In the genomic region with DNA sequence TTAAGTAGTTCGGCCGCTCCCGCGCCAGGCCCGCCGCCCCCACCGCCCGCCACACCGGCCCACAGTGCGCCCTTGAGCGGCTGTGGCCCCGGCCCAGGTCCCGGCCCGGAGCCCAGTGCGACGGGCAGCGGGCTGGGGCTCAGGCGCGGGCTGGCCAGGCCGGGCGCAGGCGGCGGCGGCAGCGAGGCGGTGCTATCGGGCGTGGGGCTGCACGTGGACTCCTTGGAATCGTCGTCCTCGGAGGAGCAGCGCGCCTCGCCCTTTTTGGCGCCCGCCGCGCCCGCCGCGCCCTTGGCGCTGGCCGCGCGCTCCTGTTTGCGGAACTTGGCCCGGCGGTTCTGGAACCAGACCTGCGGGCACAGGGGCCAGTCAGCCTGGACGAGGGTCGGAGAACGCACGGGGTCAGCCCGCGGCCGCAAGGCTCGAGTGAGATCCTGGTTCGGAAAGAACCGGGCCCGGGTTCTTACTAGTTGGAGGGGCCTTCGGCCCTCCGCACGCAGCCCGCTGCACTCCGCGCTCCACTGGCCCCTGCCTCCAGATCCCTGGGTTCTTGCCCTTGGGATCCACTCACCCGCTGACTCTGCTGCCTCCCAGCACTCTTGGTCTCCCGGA, we compare ENCODE assay signal across 1 cellular context.
TF ChIP-seq lines count a peak whose summit lies in the region.

No MANE protein-coding gene starts in this region.

TF ChIP-seq in GM12878, 131 proteins besides CTCF, POLR2A, EP300 and RAD21:
- peak; percentile 25; the same call in 1 of the 2 replicates for TF ChIP-seq IKZF1 (conservative IDR thresholded peaks at IDR 0.05)
- TF ChIP-seq LARP7 (IDR thresholded peaks at IDR 0.05), result no peak
- no peak for TF ChIP-seq SMAD5 (IDR thresholded peaks at IDR 0.05; ENCODE audit: low read depth)
- no peak for TF ChIP-seq SMAD1 (IDR thresholded peaks at IDR 0.05; ENCODE audit: low read depth, partially characterized antibody)
- TF ChIP-seq DPF2 (IDR thresholded peaks at IDR 0.05), result 0 out of 2 replicates have a peak, but pooled peaks have one; percentile 16
- TF ChIP-seq, protein P1, sequence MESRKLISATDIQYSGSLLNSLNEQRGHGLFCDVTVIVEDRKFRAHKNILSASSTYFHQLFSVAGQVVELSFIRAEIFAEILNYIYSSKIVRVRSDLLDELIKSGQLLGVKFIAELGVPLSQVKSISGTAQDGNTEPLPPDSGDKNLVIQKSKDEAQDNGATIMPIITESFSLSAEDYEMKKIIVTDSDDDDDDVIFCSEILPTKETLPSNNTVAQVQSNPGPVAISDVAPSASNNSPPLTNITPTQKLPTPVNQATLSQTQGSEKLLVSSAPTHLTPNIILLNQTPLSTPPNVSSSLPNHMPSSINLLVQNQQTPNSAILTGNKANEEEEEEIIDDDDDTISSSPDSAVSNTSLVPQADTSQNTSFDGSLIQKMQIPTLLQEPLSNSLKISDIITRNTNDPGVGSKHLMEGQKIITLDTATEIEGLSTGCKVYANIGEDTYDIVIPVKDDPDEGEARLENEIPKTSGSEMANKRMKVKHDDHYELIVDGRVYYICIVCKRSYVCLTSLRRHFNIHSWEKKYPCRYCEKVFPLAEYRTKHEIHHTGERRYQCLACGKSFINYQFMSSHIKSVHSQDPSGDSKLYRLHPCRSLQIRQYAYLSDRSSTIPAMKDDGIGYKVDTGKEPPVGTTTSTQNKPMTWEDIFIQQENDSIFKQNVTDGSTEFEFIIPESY (IDR thresholded peaks at IDR 0.05), result no peak
- peak; percentile 99 for TF ChIP-seq SUZ12 (IDR thresholded peaks at IDR 0.05; ENCODE audit: unreplicated experiment)
- TF ChIP-seq ZNF274 (IDR thresholded peaks at IDR 0.05; ENCODE audit: insufficient read depth, insufficient read length), result no peak
- no peak for TF ChIP-seq KDM1A (IDR thresholded peaks at IDR 0.05; ENCODE audit: borderline replicate concordance)
- TF ChIP-seq, protein P2, sequence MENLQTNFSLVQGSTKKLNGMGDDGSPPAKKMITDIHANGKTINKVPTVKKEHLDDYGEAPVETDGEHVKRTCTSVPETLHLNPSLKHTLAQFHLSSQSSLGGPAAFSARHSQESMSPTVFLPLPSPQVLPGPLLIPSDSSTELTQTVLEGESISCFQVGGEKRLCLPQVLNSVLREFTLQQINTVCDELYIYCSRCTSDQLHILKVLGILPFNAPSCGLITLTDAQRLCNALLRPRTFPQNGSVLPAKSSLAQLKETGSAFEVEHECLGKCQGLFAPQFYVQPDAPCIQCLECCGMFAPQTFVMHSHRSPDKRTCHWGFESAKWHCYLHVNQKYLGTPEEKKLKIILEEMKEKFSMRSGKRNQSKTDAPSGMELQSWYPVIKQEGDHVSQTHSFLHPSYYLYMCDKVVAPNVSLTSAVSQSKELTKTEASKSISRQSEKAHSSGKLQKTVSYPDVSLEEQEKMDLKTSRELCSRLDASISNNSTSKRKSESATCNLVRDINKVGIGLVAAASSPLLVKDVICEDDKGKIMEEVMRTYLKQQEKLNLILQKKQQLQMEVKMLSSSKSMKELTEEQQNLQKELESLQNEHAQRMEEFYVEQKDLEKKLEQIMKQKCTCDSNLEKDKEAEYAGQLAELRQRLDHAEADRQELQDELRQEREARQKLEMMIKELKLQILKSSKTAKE (IDR thresholded peaks at IDR 0.05; ENCODE audit: low read depth, poor library complexity, severe bottlenecking), result no peak
- peak; percentile 32; the same call in 1 of the 2 replicates for TF ChIP-seq NR2F1 (conservative IDR thresholded peaks at IDR 0.05)
- no peak for TF ChIP-seq ZNF622 (IDR thresholded peaks at IDR 0.05)
- TF ChIP-seq, protein P3, sequence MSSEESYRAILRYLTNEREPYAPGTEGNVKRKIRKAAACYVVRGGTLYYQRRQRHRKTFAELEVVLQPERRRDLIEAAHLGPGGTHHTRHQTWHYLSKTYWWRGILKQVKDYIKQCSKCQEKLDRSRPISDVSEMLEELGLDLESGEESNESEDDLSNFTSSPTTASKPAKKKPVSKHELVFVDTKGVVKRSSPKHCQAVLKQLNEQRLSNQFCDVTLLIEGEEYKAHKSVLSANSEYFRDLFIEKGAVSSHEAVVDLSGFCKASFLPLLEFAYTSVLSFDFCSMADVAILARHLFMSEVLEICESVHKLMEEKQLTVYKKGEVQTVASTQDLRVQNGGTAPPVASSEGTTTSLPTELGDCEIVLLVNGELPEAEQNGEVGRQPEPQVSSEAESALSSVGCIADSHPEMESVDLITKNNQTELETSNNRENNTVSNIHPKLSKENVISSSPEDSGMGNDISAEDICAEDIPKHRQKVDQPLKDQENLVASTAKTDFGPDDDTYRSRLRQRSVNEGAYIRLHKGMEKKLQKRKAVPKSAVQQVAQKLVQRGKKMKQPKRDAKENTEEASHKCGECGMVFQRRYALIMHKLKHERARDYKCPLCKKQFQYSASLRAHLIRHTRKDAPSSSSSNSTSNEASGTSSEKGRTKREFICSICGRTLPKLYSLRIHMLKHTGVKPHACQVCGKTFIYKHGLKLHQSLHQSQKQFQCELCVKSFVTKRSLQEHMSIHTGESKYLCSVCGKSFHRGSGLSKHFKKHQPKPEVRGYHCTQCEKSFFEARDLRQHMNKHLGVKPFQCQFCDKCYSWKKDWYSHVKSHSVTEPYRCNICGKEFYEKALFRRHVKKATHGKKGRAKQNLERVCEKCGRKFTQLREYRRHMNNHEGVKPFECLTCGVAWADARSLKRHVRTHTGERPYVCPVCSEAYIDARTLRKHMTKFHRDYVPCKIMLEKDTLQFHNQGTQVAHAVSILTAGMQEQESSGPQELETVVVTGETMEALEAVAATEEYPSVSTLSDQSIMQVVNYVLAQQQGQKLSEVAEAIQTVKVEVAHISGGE (CRISPR knock-in tag; IDR thresholded peaks at IDR 0.05), result no peak
- no peak for TF ChIP-seq CEBPB (IDR thresholded peaks at IDR 0.05; ENCODE audit: borderline replicate concordance in 1 of 2, low read depth in 2 of 2, low read length in 2 of 2)
- no peak for TF ChIP-seq ASH2L (IDR thresholded peaks at IDR 0.05; ENCODE audit: borderline replicate concordance, low read depth)
- 0 out of 4 replicates have a peak, but pooled peaks of 1 of the 2 experiments have one; percentile 26 for TF ChIP-seq BHLHE40 (IDR thresholded peaks at IDR 0.05; ENCODE audit: borderline replicate concordance in 1 of 2, low read depth in 2 of 2, low read length in 1 of 2)
- no peak for TF ChIP-seq STAT3 (IDR thresholded peaks at IDR 0.05; ENCODE audit: low read depth, low read length)
- peak; percentile 90 for TF ChIP-seq HDAC6 (IDR thresholded peaks at IDR 0.05; ENCODE audit: unreplicated experiment)
- TF ChIP-seq, protein P4, sequence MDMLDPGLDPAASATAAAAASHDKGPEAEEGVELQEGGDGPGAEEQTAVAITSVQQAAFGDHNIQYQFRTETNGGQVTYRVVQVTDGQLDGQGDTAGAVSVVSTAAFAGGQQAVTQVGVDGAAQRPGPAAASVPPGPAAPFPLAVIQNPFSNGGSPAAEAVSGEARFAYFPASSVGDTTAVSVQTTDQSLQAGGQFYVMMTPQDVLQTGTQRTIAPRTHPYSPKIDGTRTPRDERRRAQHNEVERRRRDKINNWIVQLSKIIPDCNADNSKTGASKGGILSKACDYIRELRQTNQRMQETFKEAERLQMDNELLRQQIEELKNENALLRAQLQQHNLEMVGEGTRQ (IDR thresholded peaks at IDR 0.05; ENCODE audit: borderline replicate concordance, low read depth, low read length), result no peak
- no peak for TF ChIP-seq CBFB (IDR thresholded peaks at IDR 0.05; ENCODE audit: low read depth)
- TF ChIP-seq, protein P5, sequence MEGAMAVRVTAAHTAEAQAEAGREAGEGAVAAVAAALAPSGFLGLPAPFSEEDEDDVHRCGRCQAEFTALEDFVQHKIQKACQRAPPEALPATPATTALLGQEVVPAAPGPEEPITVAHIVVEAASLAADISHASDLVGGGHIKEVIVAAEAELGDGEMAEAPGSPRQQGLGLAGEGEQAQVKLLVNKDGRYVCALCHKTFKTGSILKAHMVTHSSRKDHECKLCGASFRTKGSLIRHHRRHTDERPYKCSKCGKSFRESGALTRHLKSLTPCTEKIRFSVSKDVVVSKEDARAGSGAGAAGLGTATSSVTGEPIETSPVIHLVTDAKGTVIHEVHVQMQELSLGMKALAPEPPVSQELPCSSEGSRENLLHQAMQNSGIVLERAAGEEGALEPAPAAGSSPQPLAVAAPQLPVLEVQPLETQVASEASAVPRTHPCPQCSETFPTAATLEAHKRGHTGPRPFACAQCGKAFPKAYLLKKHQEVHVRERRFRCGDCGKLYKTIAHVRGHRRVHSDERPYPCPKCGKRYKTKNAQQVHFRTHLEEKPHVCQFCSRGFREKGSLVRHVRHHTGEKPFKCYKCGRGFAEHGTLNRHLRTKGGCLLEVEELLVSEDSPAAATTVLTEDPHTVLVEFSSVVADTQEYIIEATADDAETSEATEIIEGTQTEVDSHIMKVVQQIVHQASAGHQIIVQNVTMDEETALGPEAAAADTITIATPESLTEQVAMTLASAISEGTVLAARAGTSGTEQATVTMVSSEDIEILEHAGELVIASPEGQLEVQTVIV (IDR thresholded peaks at IDR 0.05; ENCODE audit: borderline replicate concordance, partially characterized antibody), result no peak
- no peak for TF ChIP-seq RFX5 (IDR thresholded peaks at IDR 0.05; ENCODE audit: low read depth, low read length)
- TF ChIP-seq CBX5 (IDR thresholded peaks at IDR 0.05; ENCODE audit: low read depth), result no peak
- TF ChIP-seq, protein P6, sequence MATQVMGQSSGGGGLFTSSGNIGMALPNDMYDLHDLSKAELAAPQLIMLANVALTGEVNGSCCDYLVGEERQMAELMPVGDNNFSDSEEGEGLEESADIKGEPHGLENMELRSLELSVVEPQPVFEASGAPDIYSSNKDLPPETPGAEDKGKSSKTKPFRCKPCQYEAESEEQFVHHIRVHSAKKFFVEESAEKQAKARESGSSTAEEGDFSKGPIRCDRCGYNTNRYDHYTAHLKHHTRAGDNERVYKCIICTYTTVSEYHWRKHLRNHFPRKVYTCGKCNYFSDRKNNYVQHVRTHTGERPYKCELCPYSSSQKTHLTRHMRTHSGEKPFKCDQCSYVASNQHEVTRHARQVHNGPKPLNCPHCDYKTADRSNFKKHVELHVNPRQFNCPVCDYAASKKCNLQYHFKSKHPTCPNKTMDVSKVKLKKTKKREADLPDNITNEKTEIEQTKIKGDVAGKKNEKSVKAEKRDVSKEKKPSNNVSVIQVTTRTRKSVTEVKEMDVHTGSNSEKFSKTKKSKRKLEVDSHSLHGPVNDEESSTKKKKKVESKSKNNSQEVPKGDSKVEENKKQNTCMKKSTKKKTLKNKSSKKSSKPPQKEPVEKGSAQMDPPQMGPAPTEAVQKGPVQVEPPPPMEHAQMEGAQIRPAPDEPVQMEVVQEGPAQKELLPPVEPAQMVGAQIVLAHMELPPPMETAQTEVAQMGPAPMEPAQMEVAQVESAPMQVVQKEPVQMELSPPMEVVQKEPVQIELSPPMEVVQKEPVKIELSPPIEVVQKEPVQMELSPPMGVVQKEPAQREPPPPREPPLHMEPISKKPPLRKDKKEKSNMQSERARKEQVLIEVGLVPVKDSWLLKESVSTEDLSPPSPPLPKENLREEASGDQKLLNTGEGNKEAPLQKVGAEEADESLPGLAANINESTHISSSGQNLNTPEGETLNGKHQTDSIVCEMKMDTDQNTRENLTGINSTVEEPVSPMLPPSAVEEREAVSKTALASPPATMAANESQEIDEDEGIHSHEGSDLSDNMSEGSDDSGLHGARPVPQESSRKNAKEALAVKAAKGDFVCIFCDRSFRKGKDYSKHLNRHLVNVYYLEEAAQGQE (IDR thresholded peaks at IDR 0.05; ENCODE audit: low read depth, low read length), result no peak
- TF ChIP-seq TAF1 (IDR thresholded peaks at IDR 0.05; ENCODE audit: borderline replicate concordance, low read depth, low read length), result no peak
- TF ChIP-seq GATAD2B (conservative IDR thresholded peaks at IDR 0.05; ENCODE audit: low read depth), result 0 out of 2 replicates have a peak, but pooled peaks have one; percentile 32
- no peak for TF ChIP-seq SREBF2 (IDR thresholded peaks at IDR 0.05; ENCODE audit: low read length)
- TF ChIP-seq BACH1 (IDR thresholded peaks at IDR 0.05; ENCODE audit: borderline replicate concordance), result peak; percentile 9; the same call in 1 of the 2 replicates
- TF ChIP-seq, protein P7, sequence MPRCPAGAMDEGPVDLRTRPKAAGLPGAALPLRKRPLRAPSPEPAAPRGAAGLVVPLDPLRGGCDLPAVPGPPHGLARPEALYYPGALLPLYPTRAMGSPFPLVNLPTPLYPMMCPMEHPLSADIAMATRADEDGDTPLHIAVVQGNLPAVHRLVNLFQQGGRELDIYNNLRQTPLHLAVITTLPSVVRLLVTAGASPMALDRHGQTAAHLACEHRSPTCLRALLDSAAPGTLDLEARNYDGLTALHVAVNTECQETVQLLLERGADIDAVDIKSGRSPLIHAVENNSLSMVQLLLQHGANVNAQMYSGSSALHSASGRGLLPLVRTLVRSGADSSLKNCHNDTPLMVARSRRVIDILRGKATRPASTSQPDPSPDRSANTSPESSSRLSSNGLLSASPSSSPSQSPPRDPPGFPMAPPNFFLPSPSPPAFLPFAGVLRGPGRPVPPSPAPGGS (IDR thresholded peaks at IDR 0.05; ENCODE audit: borderline replicate concordance, insufficient read depth, low read depth, low read length, poor library complexity, severe bottlenecking), result peak; percentile 40
- TF ChIP-seq RCOR1 (conservative IDR thresholded peaks at IDR 0.05; ENCODE audit: low read depth, low read length), result no peak
